1 cellular context compared by ENCODE assay signal in genomic region chr20:43767686-43768474, GRCh38.
TF ChIP-seq lines count a peak whose summit lies in the region.

No MANE protein-coding gene starts in this region.

TF ChIP-seq in H1, 55 proteins besides CTCF, POLR2A, EP300 and RAD21:
- no peak for TF ChIP-seq JUND (IDR thresholded peaks at IDR 0.05; ENCODE audit: low read length)
- TF ChIP-seq SP1 (IDR thresholded peaks at IDR 0.05; ENCODE audit: low read depth, low read length): no peak
- no peak for TF ChIP-seq E2F6 (IDR thresholded peaks at IDR 0.05)
- no peak for TF ChIP-seq RXRA (IDR thresholded peaks at IDR 0.05; ENCODE audit: insufficient read depth, low read depth, low read length)
